11 cellular contexts compared by ENCODE assay signal in genomic region chr18:50282521-50283335, GRCh38. TPM values are rescaled to one million over a fixed set of nuclear protein-coding genes. Genes with fewer than 3 reads are reported as not detected.
DNase-seq lines count a peak whose midpoint lies in the region; ATAC-seq and TF ChIP-seq lines count a peak whose summit lies in the region.
"Had no signal": no experiment of that assay in that cellular context is flagged by ENCODE, and none has a peak within 500 bp of the region (broad histone marks: within the 10 kb centered on the region; RNA-seq: fewer than 3 reads in every experiment).

No MANE protein-coding gene starts in this region.

- H3K4me1 ChIP-seq in BLaER1 treated with 17β-estradiol and CSF1 and Interleukin-3, amounts not matched to agents 10 nM and 100 nM: peaks cover 42 to 67% (median 53%) of the 10 kb centered on the region in 10 experiments
- H3K4me1 ChIP-seq in muscle layer of colon (ENCODE audit: insufficient read depth, low read length) (peaks cover 27% of the 10 kb centered on the region), foreskin keratinocyte (peaks cover 22% of the 10 kb centered on the region)

- H3K36me3 Mint-ChIP-seq in activated T-helper 2 cell treated with anti-CD3 and anti-CD28 coated beads, Interferon-gamma antibody, Interleukin-2, Interleukin-4, amounts not matched to agents 10 μg/mL and 5 μg/mL and 100 μg/mL, durations not matched to agents 14 hours and 24 hours and 36 hours (ENCODE audit: low read depth): peaks cover 84% of the 10 kb centered on the region

- ATAC-seq in GM18868 (IDR thresholded peaks at IDR 0.05; ENCODE audit: unreplicated experiment): no peak
- ATAC-seq in HG03565 (IDR thresholded peaks at IDR 0.05; ENCODE audit: unreplicated experiment): no peak
- no peak for ATAC-seq in foreskin keratinocyte

- H3K9ac ChIP-seq in BLaER1 treated with 17β-estradiol and CSF1 and Interleukin-3, amounts not matched to agents 10 nM and 100 nM: peak overlapping the region in 7 of 11 experiments; percentile 90 to 94 (median 93); a peak in 14 of 22 replicates
- no peak overlapping the region for H3K9ac ChIP-seq in muscle layer of colon (ENCODE audit: low read length)

- peak overlapping the region; percentile 83 to 98 (median 90); a peak in 16 of 20 replicates for H3K4me3 ChIP-seq in BLaER1 treated with 17β-estradiol and CSF1 and Interleukin-3, amounts not matched to agents 10 nM and 100 nM
- H3K4me3 ChIP-seq in muscle layer of colon (ENCODE audit: low read depth in 1 of 2, low read length in 2 of 2): peak overlapping the region in 1 of 2 donors; percentile 99

- peaks cover 8 to 44% (median 25%) of the 10 kb centered on the region in 11 experiments; a peak in 17 of 22 replicates for H4K20me1 ChIP-seq in BLaER1 treated with 17β-estradiol and CSF1 and Interleukin-3, amounts not matched to agents 10 nM and 100 nM

- in situ Hi-C loops in GM13977 (cut with MboI; ENCODE audit: low pct_unique_long_range_greater_than_20kb, low sequenced_read_pairs, unreplicated experiment): loop anchor here (10.0 kb wide), 1 partner anchor 72 kb away; no protein-coding TSS in a partner anchor

- peaks cover 56 to 68% (median 63%) of the 10 kb centered on the region in 11 experiments for H3K36me3 ChIP-seq in BLaER1 treated with 17β-estradiol and CSF1 and Interleukin-3, amounts not matched to agents 10 nM and 100 nM
- H3K36me3 ChIP-seq in muscle layer of colon (ENCODE audit: insufficient read depth, low read length): peaks cover 32% of the 10 kb centered on the region

- no peaks in the 10 kb centered on the region for H3K27me3 ChIP-seq in BLaER1 treated with 17β-estradiol and CSF1 and Interleukin-3, amounts not matched to agents 10 nM and 100 nM
- H3K27me3 ChIP-seq in muscle layer of colon (ENCODE audit: control insufficient read depth in 1 of 2, insufficient read depth in 2 of 2, low read length in 2 of 2): no peaks in the 10 kb centered on the region
- H3K27me3 ChIP-seq in foreskin keratinocyte: no peaks in the 10 kb centered on the region

- no peaks in the 10 kb centered on the region for H3K9me3 ChIP-seq in BLaER1 treated with 17β-estradiol and CSF1 and Interleukin-3, amounts not matched to agents 10 nM and 100 nM (replicated peaks in 1 of 11)
- H3K9me3 ChIP-seq in muscle layer of colon (ENCODE audit: low read length): no peaks in the 10 kb centered on the region

- H3K27me3 Mint-ChIP-seq in activated T-helper 2 cell treated with anti-CD3 and anti-CD28 coated beads, Interferon-gamma antibody, Interleukin-2, Interleukin-4, amounts not matched to agents 10 μg/mL and 5 μg/mL and 100 μg/mL, durations not matched to agents 14 hours and 24 hours and 36 hours (ENCODE audit: low read depth): no peaks in the 10 kb centered on the region

- peak overlapping the region; percentile 88 for H3K4me3 Mint-ChIP-seq in activated T-helper 2 cell treated with anti-CD3 and anti-CD28 coated beads, Interferon-gamma antibody, Interleukin-2, Interleukin-4, amounts not matched to agents 10 μg/mL and 5 μg/mL and 100 μg/mL, durations not matched to agents 14 hours and 24 hours and 36 hours (ENCODE audit: low read depth)

- intact Hi-C loops in activated T-helper 2 cell treated with anti-CD3 and anti-CD28 coated beads, Interferon-gamma antibody, Interleukin-2, Interleukin-4, amounts not matched to agents 10 μg/mL and 5 μg/mL and 100 μg/mL, durations not matched to agents 14 hours and 24 hours and 36 hours (cut with micrococcal nuclease): loop anchor here (10.0 kb wide), 4 partner anchors 468 to 1748 kb away; partner anchors contain the start of genes ACAA2, CTIF and RPL17

- H3K4me2 ChIP-seq in BLaER1 treated with 17β-estradiol and CSF1 and Interleukin-3, amounts not matched to agents 10 nM and 100 nM: peak overlapping the region; percentile 91 to 99 (median 96)

- H3K9me3 Mint-ChIP-seq in activated T-helper 2 cell treated with anti-CD3 and anti-CD28 coated beads, Interferon-gamma antibody, Interleukin-2, Interleukin-4, amounts not matched to agents 10 μg/mL and 5 μg/mL and 100 μg/mL, durations not matched to agents 14 hours and 24 hours and 36 hours: no peaks in the 10 kb centered on the region

- H3K4me1 Mint-ChIP-seq in activated T-helper 2 cell treated with anti-CD3 and anti-CD28 coated beads, Interferon-gamma antibody, Interleukin-2, Interleukin-4, amounts not matched to agents 10 μg/mL and 5 μg/mL and 100 μg/mL, durations not matched to agents 14 hours and 24 hours and 36 hours (ENCODE audit: low read depth): peaks cover 41% of the 10 kb centered on the region

- no peak overlapping the region for H3K27ac Mint-ChIP-seq in activated T-helper 2 cell treated with anti-CD3 and anti-CD28 coated beads, Interferon-gamma antibody, Interleukin-2, Interleukin-4, amounts not matched to agents 10 μg/mL and 5 μg/mL and 100 μg/mL, durations not matched to agents 14 hours and 24 hours and 36 hours

- peak overlapping the region in 4 of 11 experiments; percentile 88 to 92 (median 90); a peak in 6 of 22 replicates for H3K27ac ChIP-seq in BLaER1 treated with 17β-estradiol and CSF1 and Interleukin-3, amounts not matched to agents 10 nM and 100 nM
- H3K27ac ChIP-seq in muscle layer of colon (ENCODE audit: low read depth, low read length) (peak overlapping the region; percentile 81), foreskin keratinocyte (no peak overlapping the region)

- TF ChIP-seq CTCF in foreskin keratinocyte (conservative IDR thresholded peaks at IDR 0.05) (no peak), GM13977 (IDR thresholded peaks at IDR 0.05; ENCODE audit: extremely low read depth, insufficient read depth, missing control alignments) (no peak)

- DNase-seq in H4 (ENCODE audit: low spot score) (peak; percentile 1), foreskin keratinocyte (no peak), GM13977 (ENCODE audit: low spot score) (no peak)
- DNase-seq in activated T-helper 2 cell treated with anti-CD3 and anti-CD28 coated beads, Interferon-gamma antibody, Interleukin-2, Interleukin-4, amounts not matched to agents 10 μg/mL and 5 μg/mL and 100 μg/mL, durations not matched to agents 14 hours and 24 hours and 36 hours (ENCODE audit: low spot score): no peak
- DNase-seq: effector memory CD4-positive, alpha-beta T cell; NCI-H226; SW 1271 had no signal

RNA-seq across cellular contexts. Expression of gene MBD1, which starts 1.4 kb away (rescaled TPM):
- 28.4 and 36.2 TPM in 2 replicates for total RNA-seq in H4 (2014; rRNA removed; shearing (Covaris generic))
- 78.4 and 79.7 TPM in 2 replicates for total RNA-seq in activated T-helper 2 cell treated with anti-CD3 and anti-CD28 coated beads, Interferon-gamma antibody, Interleukin-2, Interleukin-4, amounts not matched to agents 10 μg/mL and 5 μg/mL and 100 μg/mL, durations not matched to agents 14 hours and 24 hours and 36 hours
- 78.5 and 86.2 TPM in 2 replicates for total RNA-seq in foreskin keratinocyte
- 44.9 and 46.4 TPM in 2 replicates for polyA plus RNA-seq in foreskin keratinocyte

RNA-seq across cellular contexts. Expression of gene CXXC1, which starts 4.8 kb away (rescaled TPM):
- 22.7 and 25.3 TPM in 2 replicates for total RNA-seq in H4 (2014; rRNA removed; shearing (Covaris generic))
- 94.9 and 101 TPM in 2 replicates for total RNA-seq in activated T-helper 2 cell treated with anti-CD3 and anti-CD28 coated beads, Interferon-gamma antibody, Interleukin-2, Interleukin-4, amounts not matched to agents 10 μg/mL and 5 μg/mL and 100 μg/mL, durations not matched to agents 14 hours and 24 hours and 36 hours
- total RNA-seq in foreskin keratinocyte: 51.3 and 56.8 TPM in 2 replicates
- 51.8 and 58.3 TPM in 2 replicates for polyA plus RNA-seq in foreskin keratinocyte

RNA-seq across cellular contexts. Expression of gene CFAP53, which starts 16.4 kb away (rescaled TPM):
- total RNA-seq in H4 (2014; rRNA removed; shearing (Covaris generic)): 1.0 TPM in 1 of 2 replicates, not detected in the other
- 0.25 and 0.51 TPM in 2 replicates for total RNA-seq in activated T-helper 2 cell treated with anti-CD3 and anti-CD28 coated beads, Interferon-gamma antibody, Interleukin-2, Interleukin-4, amounts not matched to agents 10 μg/mL and 5 μg/mL and 100 μg/mL, durations not matched to agents 14 hours and 24 hours and 36 hours
- total RNA-seq in foreskin keratinocyte: 0.34 and 0.46 TPM in 2 replicates
- 0.40 and 0.41 TPM in 2 replicates for polyA plus RNA-seq in foreskin keratinocyte
